17 cellular contexts compared by ENCODE assay signal in genomic region chr12:59283012-59283411, GRCh38.
DNase-seq lines count a peak whose midpoint lies in the region; ATAC-seq and TF ChIP-seq lines count a peak whose summit lies in the region.
"Had no signal": no experiment of that assay in that cellular context is flagged by ENCODE, and none has a peak within 500 bp of the region (broad histone marks: within the 10 kb centered on the region; RNA-seq: fewer than 3 reads in every experiment).

No MANE protein-coding gene starts in this region.

- no peaks in the 10 kb centered on the region for H3K4me1 Mint-ChIP-seq in CD8-positive, alpha-beta T cell (ENCODE audit: low read depth)
- H3K4me1 Mint-ChIP-seq: T-helper 17 cell had no signal

- H3K27me3 ChIP-seq in HCT116 (ENCODE audit: insufficient read depth, low read length) (no peaks in the 10 kb centered on the region), hepatocyte (no peaks in the 10 kb centered on the region)
- no peaks in the 10 kb centered on the region for H3K27me3 ChIP-seq in CD8-positive, alpha-beta T cell (ENCODE audit: insufficient read depth, low read length)
- H3K27me3 ChIP-seq: SJCRH30 had no signal

- H3K36me3 ChIP-seq in HCT116 (ENCODE audit: control insufficient read depth in 1 of 2, insufficient read depth in 2 of 2, low read length in 2 of 2) (no peaks in the 10 kb centered on the region), hepatocyte (replicated peaks; ENCODE audit: insufficient read depth, low read depth) (no peaks in the 10 kb centered on the region)
- no peaks in the 10 kb centered on the region for H3K36me3 ChIP-seq in CD8-positive, alpha-beta T cell (ENCODE audit: insufficient read depth, low read length)
- H3K36me3 ChIP-seq: SJCRH30 had no signal

- H2AFZ ChIP-seq in HCT116 (ENCODE audit: low read depth, low read length, poor library complexity, severe bottlenecking) (no peak overlapping the region), hepatocyte (no peak overlapping the region)
- H2AFZ ChIP-seq: PC-9 had no signal

- no peak overlapping the region for H3K27ac Mint-ChIP-seq in CD8-positive, alpha-beta T cell
- H3K27ac Mint-ChIP-seq: HFFc6, T-helper 17 cell had no signal

- H3K4me2 ChIP-seq in HCT116 (ENCODE audit: low read length) = no peak overlapping the region
- H3K4me2 ChIP-seq in hepatocyte = no peak overlapping the region
- H3K4me2 ChIP-seq: KMS-11, PC-9 had no signal

- H3K36me3 Mint-ChIP-seq in CD8-positive, alpha-beta T cell = no peaks in the 10 kb centered on the region

- H3K4me3 ChIP-seq in HCT116 (replicated peaks in 1 of 2; ENCODE audit: low read depth in 1 of 2, low read length in 2 of 2) (no peak overlapping the region), hepatocyte (no peak overlapping the region)
- H3K4me3 ChIP-seq in CD8-positive, alpha-beta T cell (ENCODE audit: low read depth, low read length) = no peak overlapping the region
- H3K4me3 ChIP-seq: PC-9, SJCRH30 had no signal

- H3K79me2 ChIP-seq in HCT116 (ENCODE audit: insufficient read depth, low read length) (no peaks in the 10 kb centered on the region), hepatocyte (no peaks in the 10 kb centered on the region)

- H4K20me1 ChIP-seq in HCT116 (ENCODE audit: insufficient read depth) (no peaks in the 10 kb centered on the region), hepatocyte (ENCODE audit: insufficient read depth, poor library complexity, severe bottlenecking) (no peaks in the 10 kb centered on the region)

- DNase-seq in ELF-1 (ENCODE audit: low read depth, low spot score) = peak; percentile 7
- DNase-seq in HCT116 (ENCODE audit: low read depth, low spot score) = no peak
- DNase-seq in NCI-H510A (lab: John Stamatoyannopoulos, UW) = peak; percentile 31
- peak; percentile 11 for DNase-seq in hepatocyte (ENCODE audit: low spot score)
- no peak for DNase-seq in CD8-positive, alpha-beta T cell
- no peak for DNase-seq in EL
- no peak for DNase-seq in NCI-H2227 treated with DMSO at 0.1 percent for 48 hours (lab: John Stamatoyannopoulos, UW)
- DNase-seq: COR-L47, HFFc6, NCI-H1048, NCI-H1694 treated with DMSO at 0.1 percent for 48 hours, NCI-H82, PC-9, T-helper 17 cell had no signal

- H3K9me2 ChIP-seq in HCT116 (ENCODE audit: insufficient read depth) = no peaks in the 10 kb centered on the region
- no peaks in the 10 kb centered on the region for H3K9me2 ChIP-seq in hepatocyte (replicated peaks; ENCODE audit: insufficient read depth)

- CTCF ChIA-PET in HCT116 (lab: Charles Lee) = no interaction called here
- CTCF ChIA-PET in CD8-positive, alpha-beta T cell (lab: Charles Lee) = no interaction called here

- 80% methylated on average over 2 of the region's 2 CpGs for WGBS in hepatocyte (ENCODE audit: low lambda C conversion rate, missing lambda C conversion rate)

- no peak for ATAC-seq in HCT116
- no peak for ATAC-seq in CD8-positive, alpha-beta T cell
- ATAC-seq: T-helper 17 cell had no signal

- POLR2A ChIA-PET in HCT116 (lab: Charles Lee) = no interaction called here
- POLR2A ChIA-PET in CD8-positive, alpha-beta T cell (lab: Charles Lee) = no interaction called here

- no peaks in the 10 kb centered on the region for H3K9me3 Mint-ChIP-seq in CD8-positive, alpha-beta T cell

- TF ChIP-seq CTCF in HCT116 (IDR thresholded peaks at IDR 0.05 in 2 of 3, conservative IDR thresholded peaks at IDR 0.05 in 1 of 3; ENCODE audit: borderline replicate concordance in 1 of 3, insufficient read depth in 1 of 3, low read depth in 2 of 3, low read length in 2 of 3) (no peak), hepatocyte (IDR thresholded peaks at IDR 0.05; ENCODE audit: poor library complexity) (no peak)
- no peak for TF ChIP-seq CTCF in CD8-positive, alpha-beta T cell (IDR thresholded peaks at IDR 0.05)

- BruUV-seq in HCT116 (replicated peaks; lab: Mats Ljungman, UMichigan) = no TSS peak

- no peaks in the 10 kb centered on the region for H3K27me3 Mint-ChIP-seq in CD8-positive, alpha-beta T cell (ENCODE audit: low read depth)
- H3K27me3 Mint-ChIP-seq: T-helper 17 cell had no signal

- no peak for TF ChIP-seq POLR2A in HCT116 (IDR thresholded peaks at IDR 0.05; ENCODE audit: borderline replicate concordance, extremely low read depth, insufficient read depth, insufficient read length)

- no peak for TF ChIP-seq RAD21 in HCT116 (IDR thresholded peaks at IDR 0.05; ENCODE audit: low read depth)

- intact Hi-C loops in HCT116 (cut with micrococcal nuclease) = no loop called here
- intact Hi-C loops in CD8-positive, alpha-beta T cell (cut with DNase I, micrococcal nuclease) = no loop called here

- H3K9ac ChIP-seq in HCT116 (ENCODE audit: low read length) = no peak overlapping the region
- H3K9ac ChIP-seq: KMS-11 had no signal

- RAD21 ChIA-PET in HCT116 (lab: Charles Lee; ENCODE audit: low non-redundant PET in 1 of 2, low total read pairs in 2 of 2, uncharacterized antibody in 2 of 2, unreplicated experiment in 2 of 2) = no interaction called here

- no peaks in the 10 kb centered on the region for H3K4me1 ChIP-seq in HCT116 (ENCODE audit: control insufficient read depth in 1 of 2, insufficient read depth in 2 of 2, low read length in 2 of 2)
- no peaks in the 10 kb centered on the region for H3K4me1 ChIP-seq in hepatocyte (ENCODE audit: insufficient read depth)
- H3K4me1 ChIP-seq in CD8-positive, alpha-beta T cell (ENCODE audit: insufficient read depth, low read length) = no peaks in the 10 kb centered on the region
- H3K4me1 ChIP-seq: SJCRH30 had no signal

- H3K4me3 Mint-ChIP-seq in CD8-positive, alpha-beta T cell = no peak overlapping the region
- H3K4me3 Mint-ChIP-seq: HFFc6, T-helper 17 cell had no signal

- H3K27ac ChIP-seq in HCT116 (ENCODE audit: low read depth, low read length) = no peak overlapping the region
- H3K27ac ChIP-seq in hepatocyte = no peak overlapping the region
- no peak overlapping the region for H3K27ac ChIP-seq in CD8-positive, alpha-beta T cell (ENCODE audit: low read depth, low read length)
- H3K27ac ChIP-seq: C4-2B, KMS-11, PC-9, SJCRH30 had no signal

- no peaks in the 10 kb centered on the region for H3K9me3 ChIP-seq in HCT116 (ENCODE audit: control insufficient read depth in 1 of 2, insufficient read depth in 1 of 2, low read depth in 1 of 2, low read length in 2 of 2)
- no peaks in the 10 kb centered on the region for H3K9me3 ChIP-seq in hepatocyte (ENCODE audit: low read depth)
- no peaks in the 10 kb centered on the region for H3K9me3 ChIP-seq in CD8-positive, alpha-beta T cell (ENCODE audit: low read length)
- H3K9me3 ChIP-seq: SJCRH30 had no signal

TF ChIP-seq in HCT116, 20 proteins besides CTCF, POLR2A, EP300 and RAD21:
- TF ChIP-seq SIN3A (IDR thresholded peaks at IDR 0.05; ENCODE audit: low read depth) (no peak), EGR1 (IDR thresholded peaks at IDR 0.05; ENCODE audit: low read depth) (no peak), JUND (IDR thresholded peaks at IDR 0.05) (no peak), CEBPB (IDR thresholded peaks at IDR 0.05; ENCODE audit: low read depth) (0 out of 2 replicates have a peak, but pooled peaks have one; percentile 21), ELF1 (IDR thresholded peaks at IDR 0.05; ENCODE audit: borderline replicate concordance, low read depth) (no peak), SP1 (IDR thresholded peaks at IDR 0.05; ENCODE audit: low read depth) (no peak)

Comparison
In these comparisons a context has a peak if more than half of its experiments do, and no peak if none do; other contexts are left out.
1. DNase-seq: peak in ELF-1 (single experiment), NCI-H510A (single experiment) and hepatocyte (single experiment); none in HCT116 (single experiment), CD8-positive, alpha-beta T cell (0 of 7), EL (single experiment) and NCI-H2227 treated with DMSO at 0.1 percent for 48 hours (single experiment).